20 cellular contexts compared by ENCODE assay signal in the genomic region with DNA sequence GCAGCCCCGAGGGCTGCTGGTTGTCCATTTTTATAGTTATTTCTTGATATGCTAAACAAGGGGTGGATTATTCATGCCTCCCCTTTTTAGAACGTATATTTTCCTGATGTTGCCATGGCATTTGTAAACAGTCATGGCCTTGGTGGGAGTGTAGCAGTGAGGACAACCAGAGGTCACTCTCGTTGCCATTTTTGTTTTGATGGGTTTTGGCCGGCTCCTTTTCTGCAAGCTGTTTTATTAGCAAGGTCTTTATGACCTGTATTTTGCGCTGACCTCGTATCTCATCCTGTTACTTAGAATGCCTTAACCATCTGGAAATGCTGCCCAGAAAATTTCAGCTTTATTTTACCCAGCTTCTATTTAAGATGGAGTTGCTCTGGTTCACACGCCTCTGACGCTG.
"Had no signal": no experiment of that assay in that cellular context is flagged by ENCODE, and none has a peak within 500 bp of the region (broad histone marks: within the 10 kb centered on the region; RNA-seq: fewer than 3 reads in every experiment).

No MANE protein-coding gene starts in this region.

- H3K9me3 ChIP-seq: ascending aorta, esophagus squamous epithelium, right atrium auricular region, tibial nerve had no signal

- H3K4me3 ChIP-seq: ascending aorta, esophagus squamous epithelium, right atrium auricular region, tibial nerve had no signal

- H3K36me3 ChIP-seq: ascending aorta, esophagus squamous epithelium, right atrium auricular region, tibial nerve had no signal

- H3K27ac ChIP-seq: ascending aorta, esophagus squamous epithelium, right atrium auricular region, tibial nerve, VCaP had no signal

- FAIRE-seq: small intestine had no signal

- H3K27me3 ChIP-seq: ascending aorta, esophagus squamous epithelium, right atrium auricular region, tibial nerve had no signal

- H3K4me1 ChIP-seq: ascending aorta, esophagus squamous epithelium, right atrium auricular region, tibial nerve had no signal

- ATAC-seq: natural killer cell, T-helper 17 cell had no signal

- DNase-seq: activated CD4-positive, alpha-beta T cell treated with anti-CD3 and anti-CD28 coated beads, Interleukin-2, amount 50 U/mL, for 1 hour; activated CD4-positive, CD25-positive, alpha-beta regulatory T cell treated with anti-CD3 and anti-CD28 coated beads, Interleukin-2, amount 50 U/mL, for 72 hours; activated CD8-positive, alpha-beta memory T cell treated with anti-CD3 and anti-CD28 coated beads for 24 hours; activated CD8-positive, alpha-beta memory T cell treated with anti-CD3 and anti-CD28 coated beads, Interleukin-2, amount 50 U/mL, for 48 hours; activated effector memory CD4-positive, alpha-beta T cell treated with anti-CD3 and anti-CD28 coated beads, Interleukin-2, amount 50 U/mL, for 16 hours; activated naive CD4-positive, alpha-beta T cell treated with anti-CD3 and anti-CD28 coated beads, Interleukin-2, amount 50 U/mL, for 16 hours; activated T-cell treated with anti-CD3 and anti-CD28 coated beads, Interleukin-2, amount 50 U/mL, for 48 hours; cerebellar nuclear complex; cortex of kidney; esophagus squamous epithelium; natural killer cell; nucleus accumbens; small intestine; stimulated activated CD4-positive, alpha-beta T cell treated with anti-CD3 and anti-CD28 coated beads, Interleukin-15, amount 100 ng/mL, for 24 hours; stimulated activated CD4-positive, alpha-beta T cell treated with anti-CD3 and anti-CD28 coated beads, Interleukin-2, amount 100 ng/mL, for 48 hours; T-helper 17 cell had no signal
